Comparison of ENCODE assay signal across 8 cellular contexts in genomic region chr1:144461136-144461759, GRCh38. TPM values are rescaled to one million over a fixed set of nuclear protein-coding genes. Genes with fewer than 3 reads are reported as not detected.
DNase-seq lines count a peak whose midpoint lies in the region; ATAC-seq and TF ChIP-seq lines count a peak whose summit lies in the region.
"Not testable (repeated sequence)": the region's sequence is repeated elsewhere in the genome, so short reads cannot be mapped to it uniquely, and the experiment has no call there.

A gene with protein sequence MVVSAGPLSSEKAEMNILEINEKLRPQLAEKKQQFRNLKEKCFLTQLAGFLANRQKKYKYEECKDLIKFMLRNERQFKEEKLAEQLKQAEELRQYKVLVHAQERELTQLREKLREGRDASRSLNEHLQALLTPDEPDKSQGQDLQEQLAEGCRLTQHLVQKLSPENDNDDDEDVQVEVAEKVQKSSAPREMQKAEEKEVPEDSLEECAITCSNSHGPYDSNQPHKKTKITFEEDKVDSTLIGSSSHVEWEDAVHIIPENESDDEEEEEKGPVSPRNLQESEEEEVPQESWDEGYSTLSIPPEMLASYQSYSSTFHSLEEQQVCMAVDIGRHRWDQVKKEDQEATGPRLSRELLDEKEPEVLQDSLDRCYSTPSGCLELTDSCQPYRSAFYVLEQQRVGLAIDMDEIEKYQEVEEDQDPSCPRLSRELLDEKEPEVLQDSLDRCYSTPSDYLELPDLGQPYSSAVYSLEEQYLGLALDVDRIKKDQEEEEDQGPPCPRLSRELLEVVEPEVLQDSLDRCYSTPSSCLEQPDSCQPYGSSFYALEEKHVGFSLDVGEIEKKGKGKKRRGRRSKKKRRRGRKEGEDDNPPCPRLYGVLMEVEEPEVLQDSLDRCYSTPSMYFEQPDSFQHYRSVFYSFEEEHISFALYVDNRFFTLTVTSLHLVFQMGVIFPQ (minus strand): TSS chr1:144461669. CDS start chr1:144440003, 21,666 bp downstream.

- DNase-seq in DND-41 = not testable (repeated sequence)
- DNase-seq in H4 (ENCODE audit: low spot score) (peak; percentile 12), LHCN-M2 (ENCODE audit: low read depth) (peak; percentile 53), foreskin fibroblast (peak; percentile 22 to 77), nephron progenitor cell (peak; percentile 81)
- DNase-seq in activated naive CD4-positive, alpha-beta T cell treated with anti-CD3 and anti-CD28 coated beads, Interleukin-2, amount 50 U/mL, for 16 hours = peak; percentile 80
- peak; percentile 11 to 56 for DNase-seq in stimulated activated CD8-positive, alpha-beta memory T cell treated with anti-CD3 and anti-CD28 coated beads, Interleukin-7, amount 100 ng/mL, for 48 hours (ENCODE audit: extremely low read depth in 1 of 2, low read depth in 1 of 2)

- H4K20me1 ChIP-seq in DND-41 (ENCODE audit: insufficient read depth, low read length); SU-DHL-6 (ENCODE audit: low read depth, low read length): not testable (repeated sequence)

- peak within 1 kb of the TSS; percentile 95 for H3K4me3 Mint-ChIP-seq in nephron progenitor cell

- H3K4me1 Mint-ChIP-seq in nephron progenitor cell = not testable (repeated sequence)

- H3K27me3 Mint-ChIP-seq in nephron progenitor cell (ENCODE audit: low read depth, poor library complexity) = not testable (repeated sequence)

- H3K9me2 ChIP-seq in SU-DHL-6 (replicated peaks; ENCODE audit: insufficient read depth, low read length) = not testable (repeated sequence)

- H3K9me3 Mint-ChIP-seq in nephron progenitor cell = not testable (repeated sequence)

- H2AFZ ChIP-seq in DND-41 (ENCODE audit: low read depth, low read length); SU-DHL-6 (ENCODE audit: low read depth, low read length, severe bottlenecking): not testable (repeated sequence)

- H3K4me2 ChIP-seq in DND-41 (ENCODE audit: insufficient read depth, low read length) = not testable (repeated sequence)
- H3K4me2 ChIP-seq in SU-DHL-6 (ENCODE audit: low read depth, low read length, poor library complexity, severe bottlenecking) = peak within 1 kb of the TSS; percentile 42

- ATAC-seq in DND-41 (ENCODE audit: insufficient read depth, low read depth) = peak; percentile 93

- not testable (repeated sequence) for H3K27me3 ChIP-seq in DND-41 (ENCODE audit: insufficient read depth, low read length, poor library complexity); SU-DHL-6 (ENCODE audit: low read length)

- H3K9me3 ChIP-seq in DND-41 (ENCODE audit: insufficient read depth, low read length, severe bottlenecking); SU-DHL-6 (ENCODE audit: insufficient read depth, low read length): not testable (repeated sequence)

- H3K9ac ChIP-seq in DND-41 (ENCODE audit: low read depth, low read length) = not testable (repeated sequence)
- H3K9ac ChIP-seq in SU-DHL-6 (ENCODE audit: low read length) = peak within 1 kb of the TSS; percentile 61

- not testable (repeated sequence) for H3K36me3 ChIP-seq in DND-41 (ENCODE audit: insufficient read depth, low read length); SU-DHL-6 (ENCODE audit: low read length)

- not testable (repeated sequence) for H3F3A ChIP-seq in SU-DHL-6 (ENCODE audit: insufficient read depth)

- H3K27ac ChIP-seq in DND-41 (ENCODE audit: low read length) = not testable (repeated sequence)
- peak within 1 kb of the TSS; percentile 56; the same call in 1 of the 2 replicates for H3K27ac ChIP-seq in SU-DHL-6 (ENCODE audit: low read depth, low read length)

- H3K79me2 ChIP-seq in DND-41 (ENCODE audit: insufficient read depth, low read length); SU-DHL-6 (ENCODE audit: insufficient read depth, low read length): not testable (repeated sequence)

- not testable (repeated sequence) for TF ChIP-seq CTCF in DND-41 (IDR thresholded peaks at IDR 0.05; ENCODE audit: borderline replicate concordance, extremely low read depth, low read length, poor library complexity, severe bottlenecking); SU-DHL-6 (IDR thresholded peaks at IDR 0.05; ENCODE audit: insufficient read depth, low read length, poor library complexity, severe bottlenecking); foreskin fibroblast (IDR thresholded peaks at IDR 0.05; ENCODE audit: low read depth, low read length); nephron progenitor cell (IDR thresholded peaks at IDR 0.05)

- H3K4me1 ChIP-seq in DND-41 (ENCODE audit: insufficient read depth, low read length) = not testable (repeated sequence)

- not testable (repeated sequence) for H3K4me3 ChIP-seq in DND-41 (ENCODE audit: low read depth in 1 of 2, low read length in 2 of 2)
- peak within 1 kb of the TSS; percentile 58 for H3K4me3 ChIP-seq in SU-DHL-6 (ENCODE audit: insufficient read depth, low read length, poor library complexity, severe bottlenecking)
- peak within 1 kb of the TSS; percentile 59 for H3K4me3 ChIP-seq in foreskin fibroblast (ENCODE audit: low read depth in 1 of 2, low read length in 2 of 2)

- not testable (repeated sequence) for H3K36me3 Mint-ChIP-seq in nephron progenitor cell (ENCODE audit: low read depth)

- H3K27ac Mint-ChIP-seq in nephron progenitor cell = peak within 1 kb of the TSS; percentile 90

RNA-seq across cellular contexts. Expression of the gene that starts here (rescaled TPM):
- total RNA-seq in H4 (2014; rRNA removed; shearing (Covaris generic)) = 14.7 and 14.9 TPM in 2 replicates
- total RNA-seq in LHCN-M2 (2014; rRNA removed) = 41.4 and 41.7 TPM in 2 replicates
- polyA plus RNA-seq in LHCN-M2 (2012) = 26.4 TPM
